ENCODE assay signal across 1 cellular context in the genomic region with DNA sequence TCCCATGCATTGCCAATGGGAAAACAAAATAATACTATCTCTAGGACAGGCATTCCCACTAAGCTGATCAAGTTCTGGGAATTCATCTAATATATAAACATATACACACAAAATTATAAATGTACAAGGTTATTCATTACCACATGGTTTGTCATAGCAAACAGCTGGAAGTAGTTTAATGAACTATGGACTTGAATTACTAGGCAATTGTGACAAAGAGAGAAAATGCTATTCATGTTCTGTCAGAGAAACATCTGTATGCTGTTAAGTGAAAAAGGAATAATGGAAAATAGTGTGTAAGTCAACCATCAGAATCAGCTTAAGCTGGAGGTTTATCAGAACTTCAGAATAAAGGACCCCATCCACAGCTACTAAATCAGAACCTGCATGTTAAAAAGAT.
TF ChIP-seq lines count a peak whose summit lies in the region.

No MANE protein-coding gene starts in this region.

TF ChIP-seq in IMR-90, 13 proteins besides CTCF, POLR2A, EP300 and RAD21 (continued from another document):
- TF ChIP-seq, protein P1, sequence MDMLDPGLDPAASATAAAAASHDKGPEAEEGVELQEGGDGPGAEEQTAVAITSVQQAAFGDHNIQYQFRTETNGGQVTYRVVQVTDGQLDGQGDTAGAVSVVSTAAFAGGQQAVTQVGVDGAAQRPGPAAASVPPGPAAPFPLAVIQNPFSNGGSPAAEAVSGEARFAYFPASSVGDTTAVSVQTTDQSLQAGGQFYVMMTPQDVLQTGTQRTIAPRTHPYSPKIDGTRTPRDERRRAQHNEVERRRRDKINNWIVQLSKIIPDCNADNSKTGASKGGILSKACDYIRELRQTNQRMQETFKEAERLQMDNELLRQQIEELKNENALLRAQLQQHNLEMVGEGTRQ (IDR thresholded peaks at IDR 0.05; ENCODE audit: low read depth, low read length), result no peak
- no peak for TF ChIP-seq CHD1 (IDR thresholded peaks at IDR 0.05; ENCODE audit: low read depth, low read length)
- no peak for TF ChIP-seq MAFK (IDR thresholded peaks at IDR 0.05; ENCODE audit: low read depth, low read length)
- TF ChIP-seq BHLHE40 (IDR thresholded peaks at IDR 0.05; ENCODE audit: low read depth, low read length), result no peak
TF ChIP-seq in IMR-90: peak in this region for 0.
